In the genomic region with DNA sequence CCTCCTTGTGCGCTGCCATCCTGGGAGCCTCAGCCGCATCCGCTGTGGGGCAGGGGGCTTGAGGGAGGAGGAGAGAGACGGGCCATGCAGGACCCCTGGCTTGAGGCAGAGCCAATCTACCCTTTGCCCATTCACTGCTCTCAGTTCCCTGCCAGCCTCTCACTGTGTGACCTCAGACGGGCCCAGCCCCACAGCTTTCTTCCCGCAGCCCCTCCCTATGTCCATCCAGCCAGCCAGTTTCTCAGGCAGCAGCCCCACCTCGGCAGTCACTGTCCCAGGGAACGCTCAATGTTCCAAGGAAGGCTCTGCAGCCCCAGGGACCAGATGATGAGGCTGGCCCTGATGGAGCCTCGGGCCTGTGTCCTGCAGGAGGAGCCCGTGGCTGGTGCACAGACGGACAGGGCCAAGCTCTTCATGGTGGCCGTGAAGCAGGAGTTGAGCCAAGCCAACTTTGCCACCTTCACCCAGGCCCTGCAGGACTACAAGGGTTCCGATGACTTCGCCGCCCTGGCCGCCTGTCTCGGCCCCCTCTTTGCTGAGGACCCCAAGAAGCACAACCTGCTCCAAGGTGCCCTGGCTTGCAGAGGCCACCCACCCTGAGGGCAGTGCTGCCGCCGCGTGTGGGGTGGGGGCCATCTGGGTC, we compare ENCODE assay signal across 1 cellular context.
TF ChIP-seq lines count a peak whose summit lies in the region.

No MANE protein-coding gene starts in this region.

TF ChIP-seq in HepG2, 621 proteins besides CTCF, POLR2A, EP300 and RAD21:
- TF ChIP-seq ZNF17 (CRISPR knock-in tag; IDR thresholded peaks at IDR 0.05) (no peak), ZNF576 (CRISPR knock-in tag; IDR thresholded peaks at IDR 0.05) (no peak), AKAP8 (CRISPR knock-in tag; IDR thresholded peaks at IDR 0.05) (peak; percentile 88), XRCC5 (optimal IDR thresholded peaks at IDR 0.05; ENCODE audit: low read length) (peak; percentile 23), PRMT3 (CRISPR knock-in tag; IDR thresholded peaks at IDR 0.05; ENCODE audit: borderline replicate concordance, low read depth) (no peak), ZNF891 (CRISPR knock-in tag; IDR thresholded peaks at IDR 0.05) (0 out of 2 replicates have a peak, but pooled peaks have one; percentile 63), RFX1 (IDR thresholded peaks at IDR 0.05) (no peak), ATF1 (CRISPR knock-in tag; IDR thresholded peaks at IDR 0.05) (no peak), SNRNP70 (IDR thresholded peaks at IDR 0.05; ENCODE audit: low read depth, low read length) (no peak), GABPB1 (CRISPR knock-in tag; IDR thresholded peaks at IDR 0.05) (peak; percentile 13; the same call in 1 of the 2 replicates), RBFOX2 (IDR thresholded peaks at IDR 0.05; ENCODE audit: low read depth, low read length) (no peak), JUND (CRISPR knock-in tag; IDR thresholded peaks at IDR 0.05) (no peak), CBX1 (IDR thresholded peaks at IDR 0.05; ENCODE audit: low read depth) (no peak), CENPX (CRISPR knock-in tag; IDR thresholded peaks at IDR 0.05) (no peak), KDM2A (CRISPR knock-in tag; IDR thresholded peaks at IDR 0.05; ENCODE audit: borderline replicate concordance, low read depth) (peak; percentile 73; the same call in 1 of the 2 replicates), ZNF205 (CRISPR knock-in tag; IDR thresholded peaks at IDR 0.05) (no peak), ZNF234 (CRISPR knock-in tag; conservative IDR thresholded peaks at IDR 0.05) (0 out of 2 replicates have a peak, but pooled peaks have one; percentile 46), HMGA1 (CRISPR knock-in tag; conservative IDR thresholded peaks at IDR 0.05) (no peak), POGZ (CRISPR knock-in tag; IDR thresholded peaks at IDR 0.05) (no peak), SRSF4 (IDR thresholded peaks at IDR 0.05; ENCODE audit: low read depth, low read length, poor library complexity, severe bottlenecking) (no peak), SRY (CRISPR knock-in tag; IDR thresholded peaks at IDR 0.05) (0 out of 2 replicates have a peak, but pooled peaks have one; percentile 32), RXRA (CRISPR knock-in tag; IDR thresholded peaks at IDR 0.05) (peak; percentile 44; the same call in 1 of the 2 replicates), ZBTB26 (CRISPR knock-in tag; IDR thresholded peaks at IDR 0.05; ENCODE audit: borderline replicate concordance) (peak; percentile 28; the same call in 1 of the 2 replicates), ZBTB14 (CRISPR knock-in tag; IDR thresholded peaks at IDR 0.05) (no peak), MEIS1 (CRISPR knock-in tag; IDR thresholded peaks at IDR 0.05; ENCODE audit: borderline replicate concordance) (no peak), SOX13 (IDR thresholded peaks at IDR 0.05) (no peak), SOX13 (CRISPR knock-in tag; conservative IDR thresholded peaks at IDR 0.05 in 1 of 2, IDR thresholded peaks at IDR 0.05 in 1 of 2) (no peak), HMG20A (CRISPR knock-in tag; IDR thresholded peaks at IDR 0.05; ENCODE audit: borderline replicate concordance) (no peak), CBX5 (CRISPR knock-in tag; IDR thresholded peaks at IDR 0.05; ENCODE audit: borderline replicate concordance) (peak; percentile 59; the same call in 1 of the 2 replicates), ZNF839 (CRISPR knock-in tag; IDR thresholded peaks at IDR 0.05; ENCODE audit: borderline replicate concordance) (no peak), ZNF768 (CRISPR knock-in tag; IDR thresholded peaks at IDR 0.05) (peak; percentile 25; the same call in 1 of the 2 replicates), ZNF772 (CRISPR knock-in tag; IDR thresholded peaks at IDR 0.05) (0 out of 2 replicates have a peak, but pooled peaks have one; percentile 31), AGO1 (IDR thresholded peaks at IDR 0.05; ENCODE audit: low read depth, low read length, poor library complexity, severe bottlenecking) (peak; percentile 97), CCDC6 (CRISPR knock-in tag; IDR thresholded peaks at IDR 0.05) (no peak), CREM (IDR thresholded peaks at IDR 0.05) (no peak), CREM (CRISPR knock-in tag; IDR thresholded peaks at IDR 0.05) (no peak), ZC3H4 (CRISPR knock-in tag; IDR thresholded peaks at IDR 0.05; ENCODE audit: borderline replicate concordance) (0 out of 2 replicates have a peak, but pooled peaks have one; percentile 1), HNRNPH1 (optimal IDR thresholded peaks at IDR 0.05; ENCODE audit: low read depth, low read length) (peak; percentile 14), AGO2 (optimal IDR thresholded peaks at IDR 0.05; ENCODE audit: low read depth, low read length) (peak; percentile 90), ZNF432 (CRISPR knock-in tag; IDR thresholded peaks at IDR 0.05; ENCODE audit: borderline replicate concordance) (no peak)
- TF ChIP-seq, protein P1, sequence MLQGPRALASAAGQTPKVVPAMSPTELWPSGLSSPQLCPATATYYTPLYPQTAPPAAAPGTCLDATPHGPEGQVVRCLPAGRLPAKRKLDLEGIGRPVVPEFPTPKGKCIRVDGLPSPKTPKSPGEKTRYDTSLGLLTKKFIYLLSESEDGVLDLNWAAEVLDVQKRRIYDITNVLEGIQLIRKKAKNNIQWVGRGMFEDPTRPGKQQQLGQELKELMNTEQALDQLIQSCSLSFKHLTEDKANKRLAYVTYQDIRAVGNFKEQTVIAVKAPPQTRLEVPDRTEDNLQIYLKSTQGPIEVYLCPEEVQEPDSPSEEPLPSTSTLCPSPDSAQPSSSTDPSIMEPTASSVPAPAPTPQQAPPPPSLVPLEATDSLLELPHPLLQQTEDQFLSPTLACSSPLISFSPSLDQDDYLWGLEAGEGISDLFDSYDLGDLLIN (CRISPR knock-in tag; IDR thresholded peaks at IDR 0.05; ENCODE audit: borderline replicate concordance) = no peak
- TF ChIP-seq, protein P2, sequence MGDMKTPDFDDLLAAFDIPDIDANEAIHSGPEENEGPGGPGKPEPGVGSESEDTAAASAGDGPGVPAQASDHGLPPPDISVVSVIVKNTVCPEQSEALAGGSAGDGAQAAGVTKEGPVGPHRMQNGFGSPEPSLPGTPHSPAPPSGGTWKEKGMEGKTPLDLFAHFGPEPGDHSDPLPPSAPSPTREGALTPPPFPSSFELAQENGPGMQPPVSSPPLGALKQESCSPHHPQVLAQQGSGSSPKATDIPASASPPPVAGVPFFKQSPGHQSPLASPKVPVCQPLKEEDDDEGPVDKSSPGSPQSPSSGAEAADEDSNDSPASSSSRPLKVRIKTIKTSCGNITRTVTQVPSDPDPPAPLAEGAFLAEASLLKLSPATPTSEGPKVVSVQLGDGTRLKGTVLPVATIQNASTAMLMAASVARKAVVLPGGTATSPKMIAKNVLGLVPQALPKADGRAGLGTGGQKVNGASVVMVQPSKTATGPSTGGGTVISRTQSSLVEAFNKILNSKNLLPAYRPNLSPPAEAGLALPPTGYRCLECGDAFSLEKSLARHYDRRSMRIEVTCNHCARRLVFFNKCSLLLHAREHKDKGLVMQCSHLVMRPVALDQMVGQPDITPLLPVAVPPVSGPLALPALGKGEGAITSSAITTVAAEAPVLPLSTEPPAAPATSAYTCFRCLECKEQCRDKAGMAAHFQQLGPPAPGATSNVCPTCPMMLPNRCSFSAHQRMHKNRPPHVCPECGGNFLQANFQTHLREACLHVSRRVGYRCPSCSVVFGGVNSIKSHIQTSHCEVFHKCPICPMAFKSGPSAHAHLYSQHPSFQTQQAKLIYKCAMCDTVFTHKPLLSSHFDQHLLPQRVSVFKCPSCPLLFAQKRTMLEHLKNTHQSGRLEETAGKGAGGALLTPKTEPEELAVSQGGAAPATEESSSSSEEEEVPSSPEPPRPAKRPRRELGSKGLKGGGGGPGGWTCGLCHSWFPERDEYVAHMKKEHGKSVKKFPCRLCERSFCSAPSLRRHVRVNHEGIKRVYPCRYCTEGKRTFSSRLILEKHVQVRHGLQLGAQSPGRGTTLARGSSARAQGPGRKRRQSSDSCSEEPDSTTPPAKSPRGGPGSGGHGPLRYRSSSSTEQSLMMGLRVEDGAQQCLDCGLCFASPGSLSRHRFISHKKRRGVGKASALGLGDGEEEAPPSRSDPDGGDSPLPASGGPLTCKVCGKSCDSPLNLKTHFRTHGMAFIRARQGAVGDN (CRISPR knock-in tag; IDR thresholded peaks at IDR 0.05) = no peak
- TF ChIP-seq, protein P3, sequence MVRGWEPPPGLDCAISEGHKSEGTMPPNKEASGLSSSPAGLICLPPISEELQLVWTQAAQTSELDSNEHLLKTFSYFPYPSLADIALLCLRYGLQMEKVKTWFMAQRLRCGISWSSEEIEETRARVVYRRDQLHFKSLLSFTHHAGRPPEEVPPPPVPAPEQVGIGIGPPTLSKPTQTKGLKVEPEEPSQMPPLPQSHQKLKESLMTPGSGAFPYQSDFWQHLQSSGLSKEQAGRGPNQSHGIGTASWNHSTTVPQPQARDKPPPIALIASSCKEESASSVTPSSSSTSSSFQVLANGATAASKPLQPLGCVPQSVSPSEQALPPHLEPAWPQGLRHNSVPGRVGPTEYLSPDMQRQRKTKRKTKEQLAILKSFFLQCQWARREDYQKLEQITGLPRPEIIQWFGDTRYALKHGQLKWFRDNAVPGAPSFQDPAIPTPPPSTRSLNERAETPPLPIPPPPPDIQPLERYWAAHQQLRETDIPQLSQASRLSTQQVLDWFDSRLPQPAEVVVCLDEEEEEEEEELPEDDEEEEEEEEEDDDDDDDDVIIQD (CRISPR knock-in tag; IDR thresholded peaks at IDR 0.05; ENCODE audit: low read depth) = no peak
- TF ChIP-seq, protein P4, sequence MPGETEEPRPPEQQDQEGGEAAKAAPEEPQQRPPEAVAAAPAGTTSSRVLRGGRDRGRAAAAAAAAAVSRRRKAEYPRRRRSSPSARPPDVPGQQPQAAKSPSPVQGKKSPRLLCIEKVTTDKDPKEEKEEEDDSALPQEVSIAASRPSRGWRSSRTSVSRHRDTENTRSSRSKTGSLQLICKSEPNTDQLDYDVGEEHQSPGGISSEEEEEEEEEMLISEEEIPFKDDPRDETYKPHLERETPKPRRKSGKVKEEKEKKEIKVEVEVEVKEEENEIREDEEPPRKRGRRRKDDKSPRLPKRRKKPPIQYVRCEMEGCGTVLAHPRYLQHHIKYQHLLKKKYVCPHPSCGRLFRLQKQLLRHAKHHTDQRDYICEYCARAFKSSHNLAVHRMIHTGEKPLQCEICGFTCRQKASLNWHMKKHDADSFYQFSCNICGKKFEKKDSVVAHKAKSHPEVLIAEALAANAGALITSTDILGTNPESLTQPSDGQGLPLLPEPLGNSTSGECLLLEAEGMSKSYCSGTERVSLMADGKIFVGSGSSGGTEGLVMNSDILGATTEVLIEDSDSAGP (CRISPR knock-in tag; IDR thresholded peaks at IDR 0.05; ENCODE audit: borderline replicate concordance) = peak; percentile 62; the same call in 1 of the 2 replicates
